Comparison of ENCODE assay signal across 8 cellular contexts in genomic region chr12:75812341-75813018, GRCh38.
DNase-seq lines count a peak whose midpoint lies in the region; ATAC-seq and TF ChIP-seq lines count a peak whose summit lies in the region.

No MANE protein-coding gene starts in this region.

- H3F3A ChIP-seq in GM23248 (ENCODE audit: insufficient read depth): peaks cover 25% of the 10 kb centered on the region

- peak overlapping the region; percentile 66 for H3K27ac ChIP-seq in GM23248
- H3K27ac ChIP-seq in iPS DF 6.9 (ENCODE audit: low read length): peak overlapping the region; percentile 37

- peaks cover 53% of the 10 kb centered on the region for H3K4me1 ChIP-seq in BE2C
- peaks cover 37% of the 10 kb centered on the region; the same call in 1 of the 2 replicates for H3K4me1 ChIP-seq in GM23248 (ENCODE audit: insufficient read depth)
- H3K4me1 ChIP-seq in iPS DF 6.9 (ENCODE audit: control insufficient read depth, insufficient read depth, low read length): peaks cover 4% of the 10 kb centered on the region

- WGBS in GM23248 (ENCODE audit: low coverage in 1 of 2, low lambda C conversion rate in 2 of 2, missing lambda C conversion rate in 2 of 2), 2 experiments: 5 to 10% methylated on average over 9 of the region's 9 CpGs
- no CpG with 5 or more reads among the region's 9 CpGs for WGBS in iPS DF 6.9 (ENCODE audit: insufficient coverage, insufficient read length)

- no peaks in the 10 kb centered on the region for H3K79me2 ChIP-seq in GM23248 (ENCODE audit: insufficient read depth)

- H3K4me3 ChIP-seq in BE2C (ENCODE audit: low read depth, low read length) (peak overlapping the region; percentile 3; the same call in 1 of the 2 replicates), GM23248 (peak overlapping the region; percentile 65), iPS DF 6.9 (ENCODE audit: low read length) (no peak overlapping the region)

- TF ChIP-seq CTCF in BE2C (IDR thresholded peaks at IDR 0.05; ENCODE audit: low read depth, low read length): no peak

- H3K4me2 ChIP-seq in GM23248 (ENCODE audit: unreplicated experiment): peak overlapping the region; percentile 90

- H3K9me2 ChIP-seq in GM23248 (ENCODE audit: insufficient read depth): no peaks in the 10 kb centered on the region

- in situ Hi-C loops in GM23248 (cut with MboI): loop anchor here (10.0 kb wide), 1 partner anchor 212 kb away; no protein-coding TSS in a partner anchor

- DNase-seq in BE2C (peak; percentile 42), GM23248 (peak; percentile 93), NCI-H82 treated with DMSO at 0.1 percent for 48 hours (lab: John Stamatoyannopoulos, UW; ENCODE audit: unreplicated experiment) (peak; percentile 32), iPS DF 6.9 (ENCODE audit: low read depth, low spot score) (no peak), 8988T (no peak), SIG-M5 (lab: John Stamatoyannopoulos, UW) (no peak)
- DNase-seq in stimulated activated CD4-positive, alpha-beta T cell treated with anti-CD3 and anti-CD28 coated beads, Interleukin-4, amount 100 ng/mL, for 4 hours: no peak

- no peak for ATAC-seq in HG02588 (IDR thresholded peaks at IDR 0.05; ENCODE audit: unreplicated experiment)

- no peaks in the 10 kb centered on the region for H4K20me1 ChIP-seq in GM23248 (ENCODE audit: insufficient read depth)

- no peaks in the 10 kb centered on the region for H3K36me3 ChIP-seq in BE2C
- no peaks in the 10 kb centered on the region for H3K36me3 ChIP-seq in GM23248 (ENCODE audit: low read depth)
- H3K36me3 ChIP-seq in iPS DF 6.9 (ENCODE audit: control insufficient read depth, insufficient read depth, low read length): no peaks in the 10 kb centered on the region

- peak overlapping the region; percentile 70 for H3K9ac ChIP-seq in GM23248

- H2AFZ ChIP-seq in GM23248: peak overlapping the region; percentile 35; the same call in 1 of the 2 replicates

- H3K9me3 ChIP-seq in BE2C (no peaks in the 10 kb centered on the region), GM23248 (ENCODE audit: low read depth) (no peaks in the 10 kb centered on the region), iPS DF 6.9 (ENCODE audit: control insufficient read depth, insufficient read depth, low read length) (no peaks in the 10 kb centered on the region)

- H3K27me3 ChIP-seq in BE2C (no peaks in the 10 kb centered on the region), GM23248 (replicated peaks; ENCODE audit: insufficient read depth) (no peaks in the 10 kb centered on the region), iPS DF 6.9 (ENCODE audit: control insufficient read depth, insufficient read depth, low read length) (no peaks in the 10 kb centered on the region)

Comparison
In these comparisons a context has a peak if more than half of its experiments do, and no peak if none do; other contexts are left out.
1. DNase-seq: peak in BE2C (single experiment), GM23248 (single experiment) and NCI-H82 treated with DMSO at 0.1 percent for 48 hours (single experiment); none in iPS DF 6.9 (single experiment), 8988T (single experiment), stimulated activated CD4-positive, alpha-beta T cell treated with anti-CD3 and anti-CD28 coated beads, Interleukin-4, amount 100 ng/mL, for 4 hours (0 of 2) and SIG-M5 (single experiment).